Comparison of ENCODE assay signal across 1 cellular context in the genomic region with DNA sequence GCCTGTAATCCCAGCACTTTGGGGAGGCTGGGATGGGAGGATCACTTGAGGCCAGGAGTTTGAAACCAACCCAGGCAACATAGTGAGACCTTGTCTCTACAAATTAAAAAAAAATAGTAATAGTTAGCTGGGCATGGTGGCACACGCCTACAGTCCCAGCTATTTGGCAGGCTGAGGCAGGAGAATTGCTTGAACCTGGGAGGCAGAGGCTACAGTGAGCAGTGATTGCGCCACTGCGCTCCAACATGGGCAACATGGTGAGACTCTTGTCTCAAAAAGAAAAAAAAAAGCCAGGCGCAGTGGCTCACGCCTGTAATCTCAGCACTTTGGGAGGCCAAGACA.
TF ChIP-seq lines count a peak whose summit lies in the region.

No MANE protein-coding gene starts in this region.

TF ChIP-seq in HepG2, 621 proteins besides CTCF, POLR2A, EP300 and RAD21 (continued from another document):
- TF ChIP-seq ZBTB10 (CRISPR knock-in tag; IDR thresholded peaks at IDR 0.05; ENCODE audit: borderline replicate concordance) (no peak), ZNF670 (CRISPR knock-in tag; IDR thresholded peaks at IDR 0.05; ENCODE audit: borderline replicate concordance) (no peak), ATAD3A (CRISPR knock-in tag; IDR thresholded peaks at IDR 0.05) (no peak), ZNF770 (CRISPR knock-in tag; IDR thresholded peaks at IDR 0.05) (peak; percentile 89), TFAP4 (IDR thresholded peaks at IDR 0.05; ENCODE audit: borderline replicate concordance, low read depth) (no peak), MED1 (CRISPR knock-in tag; IDR thresholded peaks at IDR 0.05) (no peak), ZMYM3 (CRISPR knock-in tag; IDR thresholded peaks at IDR 0.05) (peak; percentile 48), MTF1 (CRISPR knock-in tag; IDR thresholded peaks at IDR 0.05) (no peak), RBM39 (IDR thresholded peaks at IDR 0.05; ENCODE audit: low read depth, low read length, poor library complexity, severe bottlenecking) (no peak), ZFP62 (CRISPR knock-in tag; IDR thresholded peaks at IDR 0.05) (no peak), PRMT3 (CRISPR knock-in tag; IDR thresholded peaks at IDR 0.05; ENCODE audit: borderline replicate concordance, low read depth) (no peak), TOE1 (CRISPR knock-in tag; IDR thresholded peaks at IDR 0.05) (no peak), ZNF3 (CRISPR knock-in tag; IDR thresholded peaks at IDR 0.05) (no peak)
- TF ChIP-seq, protein P1, sequence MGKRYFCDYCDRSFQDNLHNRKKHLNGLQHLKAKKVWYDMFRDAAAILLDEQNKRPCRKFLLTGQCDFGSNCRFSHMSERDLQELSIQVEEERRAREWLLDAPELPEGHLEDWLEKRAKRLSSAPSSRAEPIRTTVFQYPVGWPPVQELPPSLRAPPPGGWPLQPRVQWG (CRISPR knock-in tag; IDR thresholded peaks at IDR 0.05; ENCODE audit: borderline replicate concordance, low read depth): no peak
- TF ChIP-seq, protein P2, sequence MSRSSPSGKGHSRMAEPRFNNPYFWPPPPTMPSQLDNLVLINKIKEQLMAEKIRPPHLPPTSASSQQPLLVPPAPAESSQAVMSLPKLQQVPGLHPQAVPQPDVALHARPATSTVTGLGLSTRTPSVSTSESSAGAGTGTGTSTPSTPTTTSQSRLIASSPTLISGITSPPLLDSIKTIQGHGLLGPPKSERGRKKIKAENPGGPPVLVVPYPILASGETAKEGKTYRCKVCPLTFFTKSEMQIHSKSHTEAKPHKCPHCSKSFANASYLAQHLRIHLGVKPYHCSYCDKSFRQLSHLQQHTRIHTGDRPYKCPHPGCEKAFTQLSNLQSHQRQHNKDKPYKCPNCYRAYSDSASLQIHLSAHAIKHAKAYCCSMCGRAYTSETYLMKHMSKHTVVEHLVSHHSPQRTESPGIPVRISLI (CRISPR knock-in tag; IDR thresholded peaks at IDR 0.05; ENCODE audit: borderline replicate concordance): no peak
- TF ChIP-seq, protein P3, sequence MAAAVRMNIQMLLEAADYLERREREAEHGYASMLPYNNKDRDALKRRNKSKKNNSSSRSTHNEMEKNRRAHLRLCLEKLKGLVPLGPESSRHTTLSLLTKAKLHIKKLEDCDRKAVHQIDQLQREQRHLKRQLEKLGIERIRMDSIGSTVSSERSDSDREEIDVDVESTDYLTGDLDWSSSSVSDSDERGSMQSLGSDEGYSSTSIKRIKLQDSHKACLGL (CRISPR knock-in tag; IDR thresholded peaks at IDR 0.05): no peak
